Comparison of ENCODE assay signal across 20 cellular contexts in the genomic region with DNA sequence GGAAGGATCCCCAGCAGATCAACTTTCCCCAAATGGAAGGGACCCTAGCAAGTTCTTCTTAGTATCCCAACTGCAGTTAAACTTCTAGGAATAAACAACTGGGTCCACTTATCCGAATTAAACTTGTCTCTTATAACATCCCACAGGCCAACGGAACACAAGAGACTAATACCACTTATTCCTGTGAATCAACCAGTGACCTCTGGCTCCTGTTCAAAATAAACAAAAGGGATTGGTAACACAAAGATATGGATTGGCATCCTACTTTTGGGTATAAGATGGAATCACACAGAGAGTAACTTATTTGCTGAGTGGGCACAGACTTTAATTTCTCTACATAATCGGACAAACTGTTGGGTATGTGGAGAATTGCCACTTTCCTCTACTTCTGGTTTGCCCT. TPM values are rescaled to one million over a fixed set of nuclear protein-coding genes. Genes with fewer than 3 reads are reported as not detected.
DNase-seq lines count a peak whose midpoint lies in the region; ATAC-seq, FAIRE-seq and TF ChIP-seq lines count a peak whose summit lies in the region.
"Had no signal": no experiment of that assay in that cellular context is flagged by ENCODE, and none has a peak within 500 bp of the region (broad histone marks: within the 10 kb centered on the region; RNA-seq: fewer than 3 reads in every experiment).

No MANE protein-coding gene starts in this region.

- CTCF ChIA-PET in HEK293 (lab: Yijun Ruan, JAX) (interaction anchor here (0.6 to 0.7 kb wide), 2 partner anchors 79 to 317 kb away, joined by 3 read pairs; no protein-coding TSS in a partner anchor), HepG2 (lab: Yijun Ruan, JAX; ENCODE audit: low intra/inter-chr PET ratio, low total read pairs) (no interaction called here)

- peaks cover 30% of the 10 kb centered on the region for H3K4me1 ChIP-seq in HEK293 (ENCODE audit: control insufficient read depth, insufficient read depth, low read length)
- H3K4me1 ChIP-seq in HepG2 (ENCODE audit: insufficient read depth, low read length) = no peaks in the 10 kb centered on the region
- no peaks in the 10 kb centered on the region for H3K4me1 ChIP-seq in right cardiac atrium (ENCODE audit: control insufficient read depth, insufficient read depth, low read length)
- H3K4me1 ChIP-seq: BLaER1, Caco-2 had no signal

- no peak overlapping the region for H3K4me3 ChIP-seq in HEK293 (ENCODE audit: low read depth, low read length)
- H3K4me3 ChIP-seq in HepG2 (replicated peaks in 1 of 3; ENCODE audit: insufficient read depth in 1 of 3, low read depth in 2 of 3, low read length in 3 of 3) = no peak overlapping the region
- no peak overlapping the region for H3K4me3 ChIP-seq in right cardiac atrium (ENCODE audit: low read length)
- H3K4me3 ChIP-seq: BLaER1, GM23338, HAP-1 had no signal

- no TSS peak for BruUV-seq in HepG2 (replicated peaks; lab: Mats Ljungman, UMichigan)

- FAIRE-seq in H54 (lab: Jason Lieb, UNC) (peak; percentile 62), HepG2 (lab: Jason Lieb, UNC) (no peak)
- FAIRE-seq: G401.6, GM12892, GM19239 had no signal

- no peak for TF ChIP-seq POLR2A in H54 (IDR thresholded peaks at IDR 0.05; ENCODE audit: low read depth, low read length)
- TF ChIP-seq POLR2A in HepG2 (IDR thresholded peaks at IDR 0.05; ENCODE audit: insufficient read depth in 1 of 2, low read depth in 2 of 2, low read length in 2 of 2) = no peak

- no peak overlapping the region for H2AFZ ChIP-seq in HepG2 (ENCODE audit: low read length)
- H2AFZ ChIP-seq: GM23338 had no signal

- H3K79me2 ChIP-seq in HepG2 (ENCODE audit: insufficient read depth, low read length) = no peaks in the 10 kb centered on the region

- no peak for TF ChIP-seq CTCF in HEK293 (tag by site-specific recombination; IDR thresholded peaks at IDR 0.05)
- no peak for TF ChIP-seq CTCF in HepG2 (CRISPR knock-in tag; IDR thresholded peaks at IDR 0.05)

- no peaks in the 10 kb centered on the region for H3K36me3 ChIP-seq in HEK293 (ENCODE audit: control insufficient read depth in 2 of 2, insufficient read depth in 1 of 2, low read length in 2 of 2)
- H3K36me3 ChIP-seq in HepG2 (replicated peaks in 1 of 2; ENCODE audit: control insufficient read depth in 1 of 2, insufficient read depth in 2 of 2, low read length in 2 of 2) = no peaks in the 10 kb centered on the region; a peak in 1 of 5 replicates
- H3K36me3 ChIP-seq: HAP-1 had no signal

- no peaks in the 10 kb centered on the region for H4K20me1 ChIP-seq in HepG2 (ENCODE audit: insufficient read depth, low read length)
- H4K20me1 ChIP-seq: BLaER1 had no signal

- no peak for TF ChIP-seq RAD21 in HepG2 (CRISPR knock-in tag; IDR thresholded peaks at IDR 0.05)

- 78% methylated on average over 3 of the region's 3 CpGs for WGBS in HepG2 (ENCODE audit: low lambda C conversion rate)
- WGBS in right cardiac atrium = 75% methylated on average over 3 of the region's 3 CpGs

- TF ChIP-seq EP300 in HepG2 (IDR thresholded peaks at IDR 0.05; ENCODE audit: low read depth in 2 of 2, low read length in 2 of 2) = no peak
- TF ChIP-seq EP300 in HepG2 (CRISPR knock-in tag; IDR thresholded peaks at IDR 0.05; ENCODE audit: borderline replicate concordance) = no peak

- H3K27ac ChIP-seq in HEK293 (ENCODE audit: extremely low read depth, low read depth, low read length) (no peak overlapping the region), HepG2 (ENCODE audit: extremely low read length, insufficient read depth, low read length) (no peak overlapping the region), substantia nigra (ENCODE audit: low read depth, low read length, poor library complexity, severe bottlenecking) (no peak overlapping the region), right cardiac atrium (ENCODE audit: low read length) (no peak overlapping the region)
- H3K27ac ChIP-seq: BLaER1, C4-2B had no signal

- no peaks in the 10 kb centered on the region for H3K27me3 ChIP-seq in HepG2 (ENCODE audit: control insufficient read depth in 1 of 2, insufficient read depth in 2 of 2, low read length in 2 of 2)
- no peaks in the 10 kb centered on the region for H3K27me3 ChIP-seq in right cardiac atrium (ENCODE audit: control insufficient read depth, insufficient read depth)
- H3K27me3 ChIP-seq: BLaER1 had no signal

- POLR2A ChIA-PET in HEK293 (lab: Yijun Ruan, JAX) (no interaction called here), HepG2 (lab: Yijun Ruan, JAX) (no interaction called here)

- in situ Hi-C loops in HepG2 (cut with HindIII; ENCODE audit: extremely low pct_ligation_motif_present, low pct_unique_long_range_greater_than_20kb) = no loop called here

- H3K9me3 ChIP-seq in HEK293 (ENCODE audit: control insufficient read depth, insufficient read depth, low read depth, low read length) (no peaks in the 10 kb centered on the region), HepG2 (ENCODE audit: low read length) (no peaks in the 10 kb centered on the region), right cardiac atrium (ENCODE audit: control insufficient read depth, low read length) (no peaks in the 10 kb centered on the region)
- H3K9me3 ChIP-seq: BLaER1, Caco-2, HAP-1 had no signal

- DNase-seq in H54 (ENCODE audit: insufficient read length, low spot score) (no peak), M059J (ENCODE audit: low read depth) (peak; percentile 31), HepG2 (ENCODE audit: low spot score) (no peak), KG1 (lab: John Stamatoyannopoulos, UW) (no peak), substantia nigra (lab: John Stamatoyannopoulos, UW) (no peak), right cardiac atrium (no peak)
- DNase-seq: Caco-2; CD4-positive, CD25-positive, alpha-beta regulatory T cell; CD8-positive, alpha-beta T cell; DMS153; DND-41 had no signal

- ATAC-seq in HepG2 (no peak), GM19328 (IDR thresholded peaks at IDR 0.05; ENCODE audit: unreplicated experiment) (no peak), right cardiac atrium (no peak)
- ATAC-seq: CD8-positive, alpha-beta T cell; GM23338 had no signal

- H3K4me2 ChIP-seq in HepG2 (ENCODE audit: low read depth, low read length) = no peak overlapping the region
- H3K4me2 ChIP-seq: BLaER1, GM23338 had no signal

- intact Hi-C loops in HepG2 (cut with micrococcal nuclease; ENCODE audit: unreplicated experiment) (no loop called here), right cardiac atrium (cut with DNase I) (no loop called here)

- no peak overlapping the region for H3K9ac ChIP-seq in HepG2 (ENCODE audit: insufficient read depth, low read depth, low read length)
- H3K9ac ChIP-seq: BLaER1 had no signal

RNA-seq across cellular contexts. Expression of gene PAIP1, which starts 12.4 kb away (rescaled TPM):
- 155 and 192 TPM in 2 replicates for total RNA-seq in M059J (2014; rRNA removed; shearing (Covaris generic))
- 116 and 141 TPM in 2 replicates for total RNA-seq in HepG2 (2016; rRNA removed; fragmentation: Illumina TruSeq; extraction: Trizol)
- total RNA-seq in HepG2 (2016; cell fraction: cytosol; rRNA removed; fragmentation: Illumina TruSeq; extraction: Trizol; ENCODE audit: low read depth) = 81.1 and 93.2 TPM in 2 replicates
- 125 and 142 TPM in 2 replicates for total RNA-seq in HepG2 (2016; cell fraction: insoluble cytoplasmic fraction; rRNA removed; fragmentation: Illumina TruSeq; extraction: Trizol)
- 177 and 180 TPM in 2 replicates for total RNA-seq in HepG2 (2016; cell fraction: membrane; rRNA removed; fragmentation: Illumina TruSeq; extraction: Trizol)
- total RNA-seq in HepG2 (2016; cell fraction: nucleus; rRNA removed; fragmentation: Illumina TruSeq; extraction: Trizol) = 59.2 and 68.0 TPM in 2 replicates
- 74.0 and 96.6 TPM in 2 replicates for polyA plus RNA-seq in HepG2 (2011; rRNA removed)
- 48.2 and 71.1 TPM in 2 replicates for polyA plus RNA-seq in HepG2 (2011; cell fraction: cytosol; rRNA removed)
- 21.4 and 24.0 TPM in 2 replicates for polyA plus RNA-seq in HepG2 (2011; cell fraction: nucleus; rRNA removed)
- polyA plus RNA-seq in HepG2 (2012) = 58.2 and 74.1 TPM in 2 replicates
- 95.5 and 120 TPM in 2 replicates for polyA plus RNA-seq in HepG2 (2016; cell fraction: cytosol; fragmentation: Illumina TruSeq; extraction: Trizol; ENCODE audit: low read depth)
- polyA plus RNA-seq in HepG2 (2016; cell fraction: insoluble cytoplasmic fraction; fragmentation: Illumina TruSeq; extraction: Trizol; ENCODE audit: low read depth) = 148 and 150 TPM in 2 replicates
- polyA plus RNA-seq in HepG2 (2016; cell fraction: membrane; fragmentation: Illumina TruSeq; extraction: Trizol; ENCODE audit: low read depth) = 144 and 145 TPM in 2 replicates
- polyA plus RNA-seq in HepG2 (2016; cell fraction: nucleus; fragmentation: Illumina TruSeq; extraction: Trizol; ENCODE audit: insufficient read depth, low read depth) = 70.2 and 80.8 TPM in 2 replicates
- 44.5 and 120 TPM in 2 replicates for polyA minus RNA-seq in HepG2 (2011; rRNA and poly(A)+ RNA removed; ENCODE audit: low replicate concordance)
- 47.2 and 50.8 TPM in 2 replicates for polyA minus RNA-seq in HepG2 (2011; cell fraction: cytosol; rRNA and poly(A)+ RNA removed)
- polyA minus RNA-seq in HepG2 (2011; cell fraction: nucleus; rRNA and poly(A)+ RNA removed) = 37.1 and 44.0 TPM in 2 replicates
- 100 to 1,000 TPM in 2 of 4 donors, 10 to 100 TPM in 2; 84.2 to 108 (median 101) TPM for total RNA-seq in right cardiac atrium
- 68.4 TPM for polyA plus RNA-seq in right cardiac atrium

RNA-seq across cellular contexts. Expression of gene NNT, which starts 33.7 kb away (rescaled TPM):
- 44.2 and 76.1 TPM in 2 replicates for total RNA-seq in M059J (2014; rRNA removed; shearing (Covaris generic))
- total RNA-seq in HepG2 (2016; rRNA removed; fragmentation: Illumina TruSeq; extraction: Trizol) (58.0 and 73.3 TPM in 2 replicates), right cardiac atrium (100 to 1,000 TPM; 371 to 421 (median 408) TPM)
- total RNA-seq in HepG2 (2016; cell fraction: cytosol; rRNA removed; fragmentation: Illumina TruSeq; extraction: Trizol; ENCODE audit: low read depth) = 7.7 and 13.8 TPM in 2 replicates
- total RNA-seq in HepG2 (2016; cell fraction: insoluble cytoplasmic fraction; rRNA removed; fragmentation: Illumina TruSeq; extraction: Trizol) = 53.3 and 67.8 TPM in 2 replicates
- 18.8 and 21.2 TPM in 2 replicates for total RNA-seq in HepG2 (2016; cell fraction: membrane; rRNA removed; fragmentation: Illumina TruSeq; extraction: Trizol)
- total RNA-seq in HepG2 (2016; cell fraction: nucleus; rRNA removed; fragmentation: Illumina TruSeq; extraction: Trizol) = 57.3 and 66.1 TPM in 2 replicates
- polyA plus RNA-seq in HepG2 (2011; rRNA removed) (18.3 and 21.1 TPM in 2 replicates), right cardiac atrium (174 TPM)
- 17.9 and 20.8 TPM in 2 replicates for polyA plus RNA-seq in HepG2 (2011; cell fraction: cytosol; rRNA removed)
- polyA plus RNA-seq in HepG2 (2011; cell fraction: nucleus; rRNA removed) = 14.9 and 15.6 TPM in 2 replicates
- 14.7 and 20.1 TPM in 2 replicates for polyA plus RNA-seq in HepG2 (2012)
- polyA plus RNA-seq in HepG2 (2016; cell fraction: cytosol; fragmentation: Illumina TruSeq; extraction: Trizol; ENCODE audit: low read depth) = 1.9 and 3.2 TPM in 2 replicates
- polyA plus RNA-seq in HepG2 (2016; cell fraction: insoluble cytoplasmic fraction; fragmentation: Illumina TruSeq; extraction: Trizol; ENCODE audit: low read depth) = 53.7 and 61.6 TPM in 2 replicates
- 8.4 and 10.0 TPM in 2 replicates for polyA plus RNA-seq in HepG2 (2016; cell fraction: membrane; fragmentation: Illumina TruSeq; extraction: Trizol; ENCODE audit: low read depth)
- polyA plus RNA-seq in HepG2 (2016; cell fraction: nucleus; fragmentation: Illumina TruSeq; extraction: Trizol; ENCODE audit: insufficient read depth, low read depth) = 45.9 and 52.1 TPM in 2 replicates
- 77.1 and 157 TPM in 2 replicates for polyA minus RNA-seq in HepG2 (2011; rRNA and poly(A)+ RNA removed; ENCODE audit: low replicate concordance)
- 24.7 and 28.9 TPM in 2 replicates for polyA minus RNA-seq in HepG2 (2011; cell fraction: cytosol; rRNA and poly(A)+ RNA removed)
- polyA minus RNA-seq in HepG2 (2011; cell fraction: nucleus; rRNA and poly(A)+ RNA removed) = 50.3 and 56.1 TPM in 2 replicates

RNA-seq across cellular contexts. Expression of gene C5orf34, which starts 54.3 kb away (rescaled TPM):
- 12.6 and 15.5 TPM in 2 replicates for total RNA-seq in M059J (2014; rRNA removed; shearing (Covaris generic))
- total RNA-seq in HepG2 (2016; rRNA removed; fragmentation: Illumina TruSeq; extraction: Trizol) = 6.2 and 6.4 TPM in 2 replicates
- 2.3 and 2.9 TPM in 2 replicates for total RNA-seq in HepG2 (2016; cell fraction: cytosol; rRNA removed; fragmentation: Illumina TruSeq; extraction: Trizol; ENCODE audit: low read depth)
- 6.0 and 7.6 TPM in 2 replicates for total RNA-seq in HepG2 (2016; cell fraction: insoluble cytoplasmic fraction; rRNA removed; fragmentation: Illumina TruSeq; extraction: Trizol)
- total RNA-seq in HepG2 (2016; cell fraction: membrane; rRNA removed; fragmentation: Illumina TruSeq; extraction: Trizol) = 1.5 and 2.4 TPM in 2 replicates
- 13.1 and 15.3 TPM in 2 replicates for total RNA-seq in HepG2 (2016; cell fraction: nucleus; rRNA removed; fragmentation: Illumina TruSeq; extraction: Trizol)
- 2.1 and 3.2 TPM in 2 replicates for polyA plus RNA-seq in HepG2 (2011; rRNA removed)
- 1.0 and 1.1 TPM in 2 replicates for polyA plus RNA-seq in HepG2 (2011; cell fraction: cytosol; rRNA removed)
- polyA plus RNA-seq in HepG2 (2011; cell fraction: nucleus; rRNA removed) = 5.3 and 6.8 TPM in 2 replicates
- polyA plus RNA-seq in HepG2 (2012) = 1.3 and 2.4 TPM in 2 replicates
- polyA plus RNA-seq in HepG2 (2016; cell fraction: cytosol; fragmentation: Illumina TruSeq; extraction: Trizol; ENCODE audit: low read depth) = 0.32 and 0.37 TPM in 2 replicates
- polyA plus RNA-seq in HepG2 (2016; cell fraction: insoluble cytoplasmic fraction; fragmentation: Illumina TruSeq; extraction: Trizol; ENCODE audit: low read depth) = 4.7 and 5.0 TPM in 2 replicates
- 0.64 and 0.65 TPM in 2 replicates for polyA plus RNA-seq in HepG2 (2016; cell fraction: membrane; fragmentation: Illumina TruSeq; extraction: Trizol; ENCODE audit: low read depth)
- 11.9 and 12.6 TPM in 2 replicates for polyA plus RNA-seq in HepG2 (2016; cell fraction: nucleus; fragmentation: Illumina TruSeq; extraction: Trizol; ENCODE audit: insufficient read depth, low read depth)
- 1.1 and 11.7 TPM in 2 replicates for polyA minus RNA-seq in HepG2 (2011; rRNA and poly(A)+ RNA removed; ENCODE audit: low replicate concordance)
- 1.3 and 2.5 TPM in 2 replicates for polyA minus RNA-seq in HepG2 (2011; cell fraction: cytosol; rRNA and poly(A)+ RNA removed)
- polyA minus RNA-seq in HepG2 (2011; cell fraction: nucleus; rRNA and poly(A)+ RNA removed) = 13.1 and 17.1 TPM in 2 replicates
- 1 to 10 TPM in 1 of 4 donors, under 1 TPM in 3; 0.40 to 1.5 (median 0.52) TPM for total RNA-seq in right cardiac atrium
- 0.41 TPM for polyA plus RNA-seq in right cardiac atrium
